Comparison of ENCODE assay signal across 8 cellular contexts in the genomic region with DNA sequence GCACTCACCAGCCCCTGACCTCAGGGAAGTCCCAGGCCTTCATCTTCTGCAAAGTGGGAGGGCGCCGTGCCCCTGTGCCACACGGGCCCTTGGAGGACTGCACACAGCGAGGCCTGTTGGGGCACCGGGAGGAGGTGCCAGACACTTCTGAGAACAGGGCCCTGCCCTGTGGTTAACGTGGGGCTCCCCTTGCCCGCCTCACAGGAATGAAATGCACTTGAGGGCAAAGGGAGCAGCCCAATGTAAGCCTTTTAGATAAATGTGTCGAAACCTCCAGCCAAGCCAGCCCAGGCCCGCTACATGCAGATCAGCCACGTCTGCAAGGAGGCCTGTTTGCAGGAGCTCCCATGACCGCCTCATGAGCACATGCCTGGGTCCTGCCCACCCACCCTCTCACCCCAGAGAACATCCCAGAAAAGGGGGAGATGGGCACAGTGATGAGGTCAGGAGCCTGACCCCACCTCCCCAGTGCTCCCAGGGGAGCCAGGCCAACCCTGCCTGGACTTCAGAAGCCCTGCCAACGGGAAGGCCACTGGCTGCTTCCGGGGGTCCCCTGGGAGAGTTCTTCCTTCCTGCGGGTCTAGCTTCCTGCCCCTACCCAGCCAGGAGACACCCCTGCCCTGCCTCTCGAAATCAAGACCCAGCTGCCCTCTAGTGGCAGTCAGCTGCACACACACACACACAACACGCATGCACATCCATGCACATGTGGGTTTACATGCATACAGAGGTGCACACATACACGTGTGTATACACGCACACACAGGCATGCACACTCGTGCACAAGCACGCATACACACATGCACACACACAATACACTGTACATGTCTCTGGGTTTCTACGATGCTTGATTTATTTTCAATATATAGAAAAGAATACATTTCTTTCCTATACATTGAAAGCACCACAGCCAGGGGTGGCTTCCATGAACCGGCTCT.
A peak's percentile ranks its signal among the peaks of the same experiment; 100 is the strongest.
DNase-seq lines count a peak whose midpoint lies in the region; ATAC-seq, FAIRE-seq and TF ChIP-seq lines count a peak whose summit lies in the region.

No MANE protein-coding gene starts in this region.

- peaks cover 0 to 8% (median under 1%) of the 10 kb centered on the region in 11 experiments; a peak in 8 of 22 replicates for H3K9me3 ChIP-seq in BLaER1 treated with 17β-estradiol and CSF1 and Interleukin-3, amounts not matched to agents 10 nM and 100 nM (replicated peaks in 1 of 11)
- H3K9me3 ChIP-seq in adrenal gland (replicated peaks in 1 of 3): no peaks in the 10 kb centered on the region

- no peak overlapping the region for H3K4me3 ChIP-seq in BLaER1 treated with 17β-estradiol and CSF1 and Interleukin-3, amounts not matched to agents 10 nM and 100 nM
- no peak overlapping the region for H3K4me3 ChIP-seq in adrenal gland

- WGBS in adrenal gland, 4 donors: 22 to 50% (median 43%) methylated on average over 12 to 22 of the region's 22 CpGs

- no peak for FAIRE-seq in GM18507 (lab: Jason Lieb, UNC)

- peaks cover 0 to 42% (median 0%) of the 10 kb centered on the region in 11 experiments; a peak in 6 of 22 replicates for H3K27me3 ChIP-seq in BLaER1 treated with 17β-estradiol and CSF1 and Interleukin-3, amounts not matched to agents 10 nM and 100 nM
- no peaks in the 10 kb centered on the region for H3K27me3 ChIP-seq in adrenal gland

- TF ChIP-seq POLR2A in adrenal gland (IDR thresholded peaks at IDR 0.05): no peak

- no peaks in the 10 kb centered on the region for H3K36me3 ChIP-seq in BLaER1 treated with 17β-estradiol and CSF1 and Interleukin-3, amounts not matched to agents 10 nM and 100 nM
- no peaks in the 10 kb centered on the region for H3K36me3 ChIP-seq in adrenal gland (replicated peaks in 1 of 2)

- peak overlapping the region; percentile 19 to 91 (median 85); a peak in 20 of 22 replicates for H3K4me2 ChIP-seq in BLaER1 treated with 17β-estradiol and CSF1 and Interleukin-3, amounts not matched to agents 10 nM and 100 nM

- TF ChIP-seq CTCF in adrenal gland (IDR thresholded peaks at IDR 0.05): peak; percentile 34 to 56 (median 46)

- H3K4me1 ChIP-seq in BLaER1 treated with 17β-estradiol and CSF1 and Interleukin-3, amounts not matched to agents 10 nM and 100 nM: peaks cover 24 to 68% (median 63%) of the 10 kb centered on the region in 10 experiments
- H3K4me1 ChIP-seq in adrenal gland (replicated peaks in 1 of 2): no peaks in the 10 kb centered on the region

- intact Hi-C loops in adrenal gland (cut with DNase I): no loop called here

- H4K20me1 ChIP-seq in BLaER1 treated with 17β-estradiol and CSF1 and Interleukin-3, amounts not matched to agents 10 nM and 100 nM: peaks cover 0 to 40% (median 12%) of the 10 kb centered on the region in 11 experiments; a peak in 9 of 22 replicates

- DNase-seq in GM18507 (ENCODE audit: extremely low spot score, insufficient read length, low read depth) (peak; percentile 23), NCI-H748 treated with DMSO at 0.1 percent for 48 hours (lab: John Stamatoyannopoulos, UW) (peak; percentile 26), adrenal gland (peak in 5 of 7 donors; percentile 22 to 47 (median 24)), iPS-NIHi7 (ENCODE audit: extremely low spot score) (peak; percentile 87)
- DNase-seq in stimulated activated CD4-positive, alpha-beta T cell treated with anti-CD3 and anti-CD28 coated beads, Interleukin-4, amount 100 ng/mL, for 1 hour: peak; percentile 16

- peak overlapping the region in 3 of 11 experiments; percentile 16 to 50 (median 41); a peak in 3 of 22 replicates for H3K9ac ChIP-seq in BLaER1 treated with 17β-estradiol and CSF1 and Interleukin-3, amounts not matched to agents 10 nM and 100 nM

- H3K27ac ChIP-seq in BLaER1 treated with 17β-estradiol and CSF1 and Interleukin-3, amounts not matched to agents 10 nM and 100 nM: peak overlapping the region in 2 of 11 experiments; percentile 27 to 44; a peak in 4 of 22 replicates
- no peak overlapping the region for H3K27ac ChIP-seq in adrenal gland

- ATAC-seq in GM18861 (IDR thresholded peaks at IDR 0.05; ENCODE audit: unreplicated experiment) (no peak), HG02610 (IDR thresholded peaks at IDR 0.05; ENCODE audit: unreplicated experiment) (no peak)

Comparison
In these comparisons a context has a peak if more than half of its experiments do, and no peak if none do; other contexts are left out.
1. DNase-seq: peak in every context shown above with its lines; median percentile 87 in iPS-NIHi7; 26 in NCI-H748 treated with DMSO at 0.1 percent for 48 hours; 24 in adrenal gland; 23 in GM18507; 16 in stimulated activated CD4-positive, alpha-beta T cell treated with anti-CD3 and anti-CD28 coated beads, Interleukin-4, amount 100 ng/mL, for 1 hour.